In genomic region chr20:3994125-3994524, GRCh38 we compare ENCODE assay signal across 1 cellular context.
TF ChIP-seq lines count a peak whose summit lies in the region.

No MANE protein-coding gene starts in this region.

TF ChIP-seq in GM12878, 131 proteins besides CTCF, POLR2A, EP300 and RAD21 (continued from another document):
- TF ChIP-seq, protein P1, sequence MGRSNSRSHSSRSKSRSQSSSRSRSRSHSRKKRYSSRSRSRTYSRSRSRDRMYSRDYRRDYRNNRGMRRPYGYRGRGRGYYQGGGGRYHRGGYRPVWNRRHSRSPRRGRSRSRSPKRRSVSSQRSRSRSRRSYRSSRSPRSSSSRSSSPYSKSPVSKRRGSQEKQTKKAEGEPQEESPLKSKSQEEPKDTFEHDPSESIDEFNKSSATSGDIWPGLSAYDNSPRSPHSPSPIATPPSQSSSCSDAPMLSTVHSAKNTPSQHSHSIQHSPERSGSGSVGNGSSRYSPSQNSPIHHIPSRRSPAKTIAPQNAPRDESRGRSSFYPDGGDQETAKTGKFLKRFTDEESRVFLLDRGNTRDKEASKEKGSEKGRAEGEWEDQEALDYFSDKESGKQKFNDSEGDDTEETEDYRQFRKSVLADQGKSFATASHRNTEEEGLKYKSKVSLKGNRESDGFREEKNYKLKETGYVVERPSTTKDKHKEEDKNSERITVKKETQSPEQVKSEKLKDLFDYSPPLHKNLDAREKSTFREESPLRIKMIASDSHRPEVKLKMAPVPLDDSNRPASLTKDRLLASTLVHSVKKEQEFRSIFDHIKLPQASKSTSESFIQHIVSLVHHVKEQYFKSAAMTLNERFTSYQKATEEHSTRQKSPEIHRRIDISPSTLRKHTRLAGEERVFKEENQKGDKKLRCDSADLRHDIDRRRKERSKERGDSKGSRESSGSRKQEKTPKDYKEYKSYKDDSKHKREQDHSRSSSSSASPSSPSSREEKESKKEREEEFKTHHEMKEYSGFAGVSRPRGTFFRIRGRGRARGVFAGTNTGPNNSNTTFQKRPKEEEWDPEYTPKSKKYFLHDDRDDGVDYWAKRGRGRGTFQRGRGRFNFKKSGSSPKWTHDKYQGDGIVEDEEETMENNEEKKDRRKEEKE (IDR thresholded peaks at IDR 0.05) = no peak
- TF ChIP-seq MXI1 (IDR thresholded peaks at IDR 0.05; ENCODE audit: low read depth, low read length) = no peak
